Comparison of ENCODE assay signal across 8 cellular contexts in genomic region chr12:106903241-106903950, GRCh38. TPM values are rescaled to one million over a fixed set of nuclear protein-coding genes. Genes with fewer than 3 reads are reported as not detected.
DNase-seq lines count a peak whose midpoint lies in the region; FAIRE-seq and TF ChIP-seq lines count a peak whose summit lies in the region.

No MANE protein-coding gene starts in this region.

- no peaks in the 10 kb centered on the region for H3K36me3 ChIP-seq in effector memory CD4-positive, alpha-beta T cell (ENCODE audit: control insufficient read depth, insufficient read depth, low read length)
- H3K36me3 ChIP-seq in mesendoderm (ENCODE audit: control insufficient read depth, insufficient read depth, low read length), result no peaks in the 10 kb centered on the region

- no peak overlapping the region for H2AK5ac ChIP-seq in mesendoderm (ENCODE audit: low read length)

- peaks cover 3% of the 10 kb centered on the region for H3K4me1 ChIP-seq in effector memory CD4-positive, alpha-beta T cell (ENCODE audit: control insufficient read depth, insufficient read depth, low read length, poor library complexity, severe bottlenecking)
- H3K4me1 ChIP-seq in mesendoderm (ENCODE audit: control insufficient read depth, low read depth, low read length), result no peaks in the 10 kb centered on the region

- H3K4ac ChIP-seq in mesendoderm (ENCODE audit: low read depth, low read length), result no peak overlapping the region

- H2BK15ac ChIP-seq in mesendoderm (replicated peaks; ENCODE audit: low read depth), result no peak overlapping the region

- no peak overlapping the region for H2BK120ac ChIP-seq in mesendoderm (ENCODE audit: low read depth, low read length)

- H3K9ac ChIP-seq in mesendoderm (ENCODE audit: low read length), result peak overlapping the region; percentile 61

- no peaks in the 10 kb centered on the region for H3K79me2 ChIP-seq in mesendoderm (ENCODE audit: control insufficient read depth, insufficient read depth, low read length)

- H3K56ac ChIP-seq in mesendoderm (ENCODE audit: low read length), result peak overlapping the region; percentile 54

- WGBS in mesendoderm (ENCODE audit: extremely low coverage, insufficient coverage, low lambda C conversion rate), result no CpG with 5 or more reads among the region's 28 CpGs

- peak overlapping the region; percentile 65 for H3K4me2 ChIP-seq in mesendoderm (ENCODE audit: low read length)

- H3K27ac ChIP-seq in effector memory CD4-positive, alpha-beta T cell (ENCODE audit: insufficient read depth, low read length, poor library complexity, severe bottlenecking), result no peak overlapping the region
- H3K27ac ChIP-seq in mesendoderm (ENCODE audit: low read depth, low read length), result no peak overlapping the region

- DNase-seq in DMS114 treated with DMSO at 0.1 percent for 48 hours (lab: John Stamatoyannopoulos, UW; ENCODE audit: unreplicated experiment) (peak; percentile 65), H54 (ENCODE audit: insufficient read length, low spot score) (peak; percentile 77), NCI-H2029 (lab: John Stamatoyannopoulos, UW) (peak; percentile 65), mesendoderm (peak; percentile 81), GOT3 (lab: John Stamatoyannopoulos, UW) (no peak)
- DNase-seq in activated CD8-positive, alpha-beta memory T cell treated with anti-CD3 and anti-CD28 coated beads for 1 hour (ENCODE audit: extremely low read depth in 1 of 2, low read depth in 1 of 2), result peak; percentile 38 to 61
- peak; percentile 35 to 59 (median 54) for DNase-seq in effector memory CD4-positive, alpha-beta T cell
- DNase-seq in stimulated activated CD8-positive, alpha-beta memory T cell treated with anti-CD3 and anti-CD28 coated beads, Interleukin-15, amount 100 ng/mL, for 24 hours (ENCODE audit: low read depth), result peak; percentile 36

- H3K23ac ChIP-seq in mesendoderm (ENCODE audit: low read length), result no peak overlapping the region

- no peaks in the 10 kb centered on the region for H3K27me3 ChIP-seq in effector memory CD4-positive, alpha-beta T cell (replicated peaks; ENCODE audit: control insufficient read depth, insufficient read depth, low read length, poor library complexity, severe bottlenecking)
- H3K27me3 ChIP-seq in mesendoderm (ENCODE audit: insufficient read depth, low read length, poor library complexity), result peaks cover 3% of the 10 kb centered on the region

- H2BK5ac ChIP-seq in mesendoderm (ENCODE audit: low read length), result no peak overlapping the region

- no peak for TF ChIP-seq POLR2A in H54 (IDR thresholded peaks at IDR 0.05; ENCODE audit: low read depth, low read length)

- H3K4me3 ChIP-seq in effector memory CD4-positive, alpha-beta T cell (ENCODE audit: insufficient read depth, low read depth, low read length, poor library complexity, severe bottlenecking), result peak overlapping the region; percentile 41
- peak overlapping the region; percentile 4 for H3K4me3 ChIP-seq in mesendoderm (ENCODE audit: low read length)

- no peaks in the 10 kb centered on the region for H3K9me3 ChIP-seq in effector memory CD4-positive, alpha-beta T cell (ENCODE audit: control insufficient read depth, low read length)

- no peaks in the 10 kb centered on the region for H3K79me1 ChIP-seq in mesendoderm (ENCODE audit: low read length)

- H4K8ac ChIP-seq in mesendoderm (ENCODE audit: low read depth, low read length), result no peak overlapping the region

- FAIRE-seq in H54 (lab: Jason Lieb, UNC), result no peak

- H3K18ac ChIP-seq in mesendoderm (ENCODE audit: low read length), result no peak overlapping the region

- H4K5ac ChIP-seq in mesendoderm (ENCODE audit: low read length), result no peak overlapping the region

RNA-seq across cellular contexts. Expression of gene TMEM263, which starts 52.3 kb away (rescaled TPM):
- polyA plus RNA-seq in mesendoderm (2013, experiment 1 of 2), result 9.8 TPM
- 9.3 TPM for polyA plus RNA-seq in mesendoderm (2013, experiment 2 of 2)
